In genomic region chr15:39919396-39919739, GRCh38 we compare ENCODE assay signal across 8 cellular contexts. TPM values are rescaled to one million over a fixed set of nuclear protein-coding genes. Genes with fewer than 3 reads are reported as not detected.
DNase-seq lines count a peak whose midpoint lies in the region; ATAC-seq and TF ChIP-seq lines count a peak whose summit lies in the region.

No MANE protein-coding gene starts in this region.

- H3K9ac ChIP-seq in stomach smooth muscle (ENCODE audit: low read length in 2 of 2), result no peak overlapping the region

- H3K36me3 ChIP-seq in left lung, result no peaks in the 10 kb centered on the region
- no peaks in the 10 kb centered on the region for H3K36me3 ChIP-seq in stomach smooth muscle (ENCODE audit: control insufficient read depth in 2 of 2, insufficient read depth in 2 of 2, low read length in 2 of 2)

- H3K27me3 Mint-ChIP-seq in activated CD4-positive, alpha-beta T cell treated with anti-CD3 and anti-CD28 coated beads for 36 hours, result peaks cover 19% of the 10 kb centered on the region

- DNase-seq in activated CD4-positive, alpha-beta T cell treated with anti-CD3 and anti-CD28 coated beads for 36 hours, result no peak
- DNase-seq in activated CD4-positive, alpha-beta T cell treated with anti-CD3 and anti-CD28 coated beads, Interleukin-2, amount 50 U/mL, for 1 hour, result no peak
- DNase-seq in astrocyte of the cerebellum (ENCODE audit: low read depth), result no peak
- no peak for DNase-seq in left lung
- DNase-seq in NCI-H1436 (lab: John Stamatoyannopoulos, UW), result no peak
- no peak for DNase-seq in islet precursor cell

- H3K27ac Mint-ChIP-seq in activated CD4-positive, alpha-beta T cell treated with anti-CD3 and anti-CD28 coated beads for 36 hours, result no peak overlapping the region

- intact Hi-C loops in activated CD4-positive, alpha-beta T cell treated with anti-CD3 and anti-CD28 coated beads for 36 hours (cut with DNase I, micrococcal nuclease), result no loop called here
- intact Hi-C loops in left lung (cut with DNase I), result no loop called here

- H3K27ac ChIP-seq in left lung (no peak overlapping the region), stomach smooth muscle (ENCODE audit: low read length) (no peak overlapping the region)

- ATAC-seq in activated CD4-positive, alpha-beta T cell treated with anti-CD3 and anti-CD28 coated beads for 36 hours, result no peak
- ATAC-seq in left lung (no peak), GM21423 (IDR thresholded peaks at IDR 0.05; ENCODE audit: unreplicated experiment) (no peak)

- CTCF ChIA-PET in activated CD4-positive, alpha-beta T cell treated with anti-CD3 and anti-CD28 coated beads for 36 hours (lab: Charles Lee), result interaction anchor here (0.8 kb wide), 1 partner anchor 235 kb away, joined by 3 read pairs; no protein-coding TSS in a partner anchor

- H3K9me3 Mint-ChIP-seq in activated CD4-positive, alpha-beta T cell treated with anti-CD3 and anti-CD28 coated beads for 36 hours (ENCODE audit: low read depth), result peaks cover 4% of the 10 kb centered on the region

- peaks cover 22 to 49% of the 10 kb centered on the region in 2 donors for H3K27me3 ChIP-seq in left lung
- peaks cover 3 to 16% of the 10 kb centered on the region in 2 donors for H3K27me3 ChIP-seq in stomach smooth muscle (ENCODE audit: control insufficient read depth in 1 of 2, insufficient read depth in 2 of 2, low read length in 2 of 2)

- peaks cover 17% of the 10 kb centered on the region for H3K4me1 Mint-ChIP-seq in activated CD4-positive, alpha-beta T cell treated with anti-CD3 and anti-CD28 coated beads for 36 hours

- TF ChIP-seq CTCF in astrocyte of the cerebellum (IDR thresholded peaks at IDR 0.05; ENCODE audit: low read depth, low read length, missing control alignments) (no peak), left lung (IDR thresholded peaks at IDR 0.05) (no peak)

- H3K9me3 ChIP-seq in left lung, result no peaks in the 10 kb centered on the region
- H3K9me3 ChIP-seq in stomach smooth muscle (ENCODE audit: control insufficient read depth in 2 of 2, low read length in 2 of 2), result no peaks in the 10 kb centered on the region

- H3K4me1 ChIP-seq in left lung (peaks cover 0 to 18% of the 10 kb centered on the region in 2 donors), stomach smooth muscle (ENCODE audit: control insufficient read depth, insufficient read depth, low read length) (peaks cover 10% of the 10 kb centered on the region)

- H3K36me3 Mint-ChIP-seq in activated CD4-positive, alpha-beta T cell treated with anti-CD3 and anti-CD28 coated beads for 36 hours (ENCODE audit: low read depth), result no peaks in the 10 kb centered on the region

- POLR2A ChIA-PET in activated CD4-positive, alpha-beta T cell treated with anti-CD3 and anti-CD28 coated beads for 36 hours (lab: Charles Lee), result interaction anchor here (0.6 kb wide), 1 partner anchor 1364 kb away, joined by 4 read pairs; no protein-coding TSS in a partner anchor

- peak overlapping the region; percentile 52 for H3K4me3 Mint-ChIP-seq in activated CD4-positive, alpha-beta T cell treated with anti-CD3 and anti-CD28 coated beads for 36 hours

- H3K4me3 ChIP-seq in astrocyte of the cerebellum (ENCODE audit: low read depth, low read length) (peak overlapping the region; percentile 79), left lung (peak overlapping the region; percentile 67 to 75), stomach smooth muscle (ENCODE audit: low read length in 2 of 2) (peak overlapping the region; percentile 80 to 84)

- in situ Hi-C loops in astrocyte of the cerebellum (cut with HindIII; ENCODE audit: low sequenced_read_pairs), result no loop called here

RNA-seq across cellular contexts. Expression of gene GPR176, which starts 0.7 kb away (rescaled TPM):
- total RNA-seq in activated CD4-positive, alpha-beta T cell treated with anti-CD3 and anti-CD28 coated beads for 36 hours, result under 1 TPM; 0.14 to 0.30 TPM
- total RNA-seq in left lung, result 1 to 10 TPM; 4.9 to 6.6 TPM

RNA-seq across cellular contexts. Expression of gene EIF2AK4, which starts 14.5 kb away (rescaled TPM):
- 10 to 100 TPM; 40.8 TPM for total RNA-seq in activated CD4-positive, alpha-beta T cell treated with anti-CD3 and anti-CD28 coated beads for 36 hours
- 10 to 100 TPM; 38.3 to 40.3 TPM for total RNA-seq in left lung

Comparison
In these comparisons a context has a peak if more than half of its experiments do, and no peak if none do; other contexts are left out.
1. RNA of gene GPR176, which starts 0.7 kb away (total RNA-seq): 4.9 to 6.6 TPM in left lung; 0.14 to 0.30 TPM in activated CD4-positive, alpha-beta T cell treated with anti-CD3 and anti-CD28 coated beads for 36 hours; every median in the first group is over 4 times any median in the second.
2. Peak in every context shown above with its lines, with median percentiles within 50 percentile points of each other: H3K4me3 ChIP-seq.